Comparison of ENCODE assay signal across 17 cellular contexts in the genomic region with DNA sequence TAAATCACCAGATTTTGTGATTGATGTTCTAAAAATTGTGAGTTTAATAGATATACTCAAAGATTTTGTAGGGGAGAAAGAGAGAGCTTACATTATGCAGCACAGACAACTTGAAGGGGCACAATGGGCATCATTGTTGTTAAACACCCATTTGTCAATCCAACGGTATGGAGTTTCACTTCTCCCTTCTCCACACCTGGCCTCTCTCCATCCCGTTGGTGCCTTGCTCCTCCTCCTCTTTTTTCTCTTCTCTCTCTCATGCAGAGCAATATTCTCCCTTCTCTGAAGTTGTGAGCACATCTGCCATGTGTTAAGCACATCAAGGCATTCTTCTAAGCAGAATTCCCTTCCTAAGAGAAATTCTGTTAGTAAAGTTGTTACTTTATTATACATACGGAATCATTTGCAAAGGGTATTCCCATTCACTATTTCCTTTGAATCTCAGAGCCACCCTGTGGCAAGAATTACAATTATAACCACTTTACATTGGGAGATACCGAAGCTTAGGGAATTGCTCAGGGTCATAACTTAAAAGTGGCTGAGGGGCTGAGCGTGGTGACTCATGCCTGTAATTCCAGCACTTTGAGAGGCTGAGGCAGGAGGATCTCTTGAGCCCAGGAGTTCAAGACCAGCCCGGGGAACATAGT. TPM values are rescaled to one million over a fixed set of nuclear protein-coding genes. Genes with fewer than 3 reads are reported as not detected.
DNase-seq lines count a peak whose midpoint lies in the region; ATAC-seq, FAIRE-seq and TF ChIP-seq lines count a peak whose summit lies in the region.
"Had no signal": no experiment of that assay in that cellular context is flagged by ENCODE, and none has a peak within 500 bp of the region (broad histone marks: within the 10 kb centered on the region; RNA-seq: fewer than 3 reads in every experiment).

No MANE protein-coding gene starts in this region.

- H3K9ac ChIP-seq in kidney (ENCODE audit: low read length in 2 of 2), result no peak overlapping the region

- H3K36me3 Mint-ChIP-seq in stimulated activated memory B cell treated with anti-CD40 and anti-IgM and Interleukin-4, amounts not matched to agents 10 μg/mL and 1 μg/mL and 100 μg/mL, for 72 hours, result no peaks in the 10 kb centered on the region

- H3K4me3 Mint-ChIP-seq in stimulated activated memory B cell treated with anti-CD40 and anti-IgM and Interleukin-4, amounts not matched to agents 10 μg/mL and 1 μg/mL and 100 μg/mL, for 72 hours, result no peak overlapping the region

- TF ChIP-seq CTCF in DOHH2 (IDR thresholded peaks at IDR 0.05; ENCODE audit: low read depth, low read length, poor library complexity, severe bottlenecking), result no peak
- TF ChIP-seq CTCF in LNCaP clone FGC (IDR thresholded peaks at IDR 0.05; ENCODE audit: control insufficient read depth, extremely low read depth, insufficient read depth), result peak; percentile 18; the same call in 1 of the 2 replicates
- peak in 4 of 6 experiments; percentile 10 to 35 (median 22) for TF ChIP-seq CTCF in adrenal gland (IDR thresholded peaks at IDR 0.05)
- peak; percentile 17 for TF ChIP-seq CTCF in kidney (IDR thresholded peaks at IDR 0.05; ENCODE audit: borderline replicate concordance, extremely low read depth, insufficient read depth)

- DNase-seq in LNCaP clone FGC (ENCODE audit: low read depth) (no peak), adrenal gland (peak in 2 of 7 donors; percentile 23 to 39), kidney (no peak), MV-4-11 (lab: John Stamatoyannopoulos, UW) (no peak), G401 (ENCODE audit: low spot score) (no peak)
- no peak for DNase-seq in effector CD4-positive, alpha-beta T cell
- DNase-seq: activated CD4-positive, alpha-beta T cell treated with anti-CD3 and anti-CD28 coated beads for 48 hours; activated gamma-delta T cell; left colon; NCI-H345; stimulated activated CD4-positive, alpha-beta T cell treated with anti-CD3 and anti-CD28 coated beads, Interleukin-1b, Interleukin-23, amount 100 ng/mL, for 48 hours; stimulated activated naive CD8-positive, alpha-beta T cell treated with anti-CD3 and anti-CD28 coated beads, Interleukin-15, Interleukin-2, amounts not matched to agents 100 U/mL and 50 U/mL, for 24 hours had no signal

- H3K4me3 ChIP-seq in DOHH2 (ENCODE audit: low read length) (no peak overlapping the region), LNCaP clone FGC (ENCODE audit: low read depth, low read length) (no peak overlapping the region), adrenal gland (no peak overlapping the region), kidney (ENCODE audit: low read length in 2 of 2) (no peak overlapping the region)
- H3K4me3 ChIP-seq: gastroesophageal sphincter, SJSA1 had no signal

- no peak for ATAC-seq in stimulated activated memory B cell treated with anti-CD40 and anti-IgM and Interleukin-4, amounts not matched to agents 10 μg/mL and 1 μg/mL and 100 μg/mL, for 72 hours
- ATAC-seq: gastroesophageal sphincter; left colon; stimulated activated naive CD8-positive, alpha-beta T cell treated with anti-CD3 and anti-CD28 coated beads, Interleukin-15, Interleukin-2, amounts not matched to agents 100 U/mL and 50 U/mL, for 24 hours had no signal

- no peak overlapping the region for H3K27ac ChIP-seq in DOHH2 (ENCODE audit: low read depth, low read length)
- no peak overlapping the region for H3K27ac ChIP-seq in adrenal gland
- H3K27ac ChIP-seq in kidney (ENCODE audit: low read depth in 2 of 2, low read length in 2 of 2), result no peak overlapping the region
- H3K27ac ChIP-seq: gastroesophageal sphincter, SJSA1 had no signal

- H3K27me3 Mint-ChIP-seq in stimulated activated memory B cell treated with anti-CD40 and anti-IgM and Interleukin-4, amounts not matched to agents 10 μg/mL and 1 μg/mL and 100 μg/mL, for 72 hours, result peaks cover 14% of the 10 kb centered on the region

- H3K9me3 ChIP-seq in DOHH2 (ENCODE audit: control insufficient read depth, insufficient read depth, low read length), result no peaks in the 10 kb centered on the region
- H3K9me3 ChIP-seq in adrenal gland (replicated peaks in 1 of 3), result no peaks in the 10 kb centered on the region
- no peaks in the 10 kb centered on the region for H3K9me3 ChIP-seq in kidney (ENCODE audit: control insufficient read depth in 1 of 2, low read length in 2 of 2)
- H3K9me3 ChIP-seq: gastroesophageal sphincter, SJSA1 had no signal

- peaks cover 6% of the 10 kb centered on the region for H3K4me1 Mint-ChIP-seq in stimulated activated memory B cell treated with anti-CD40 and anti-IgM and Interleukin-4, amounts not matched to agents 10 μg/mL and 1 μg/mL and 100 μg/mL, for 72 hours

- H3K4me2 ChIP-seq in DOHH2 (ENCODE audit: low read length), result peak overlapping the region; percentile 30

- H3K79me2 ChIP-seq in DOHH2 (ENCODE audit: control insufficient read depth, low read length), result no peaks in the 10 kb centered on the region

- H3K27ac Mint-ChIP-seq in stimulated activated memory B cell treated with anti-CD40 and anti-IgM and Interleukin-4, amounts not matched to agents 10 μg/mL and 1 μg/mL and 100 μg/mL, for 72 hours, result no peak overlapping the region

- no peak for FAIRE-seq in kidney (lab: Jason Lieb, UNC)

- H3K4me1 ChIP-seq in DOHH2 (ENCODE audit: control insufficient read depth, low read length) (peaks cover 9% of the 10 kb centered on the region), adrenal gland (replicated peaks in 1 of 2) (no peaks in the 10 kb centered on the region), kidney (ENCODE audit: control insufficient read depth in 1 of 2, insufficient read depth in 1 of 2, low read depth in 1 of 2, low read length in 2 of 2) (peaks cover 0 to 5% of the 10 kb centered on the region in 2 donors)
- H3K4me1 ChIP-seq: gastroesophageal sphincter had no signal

- H3K9me3 Mint-ChIP-seq in stimulated activated memory B cell treated with anti-CD40 and anti-IgM and Interleukin-4, amounts not matched to agents 10 μg/mL and 1 μg/mL and 100 μg/mL, for 72 hours, result no peaks in the 10 kb centered on the region

- intact Hi-C loops in adrenal gland (cut with DNase I), result no loop called here
- intact Hi-C loops in kidney (cut with DNase I), result no loop called here

- peaks cover 23% of the 10 kb centered on the region for H3K27me3 ChIP-seq in DOHH2 (ENCODE audit: control insufficient read depth, low read length)
- H3K27me3 ChIP-seq in adrenal gland, result no peaks in the 10 kb centered on the region
- H3K27me3 ChIP-seq: SJSA1 had no signal

- no peaks in the 10 kb centered on the region for H4K20me1 ChIP-seq in DOHH2 (ENCODE audit: control insufficient read depth, insufficient read depth, low read depth, low read length)

- no peaks in the 10 kb centered on the region for H3F3A ChIP-seq in DOHH2 (ENCODE audit: control insufficient read depth, insufficient read depth)

- no peak for TF ChIP-seq POLR2A in adrenal gland (IDR thresholded peaks at IDR 0.05)

- H3K36me3 ChIP-seq in DOHH2 (ENCODE audit: control insufficient read depth, low read length) (no peaks in the 10 kb centered on the region), adrenal gland (replicated peaks in 1 of 2) (no peaks in the 10 kb centered on the region), kidney (ENCODE audit: control insufficient read depth in 1 of 2, insufficient read depth in 2 of 2, low read length in 2 of 2) (no peaks in the 10 kb centered on the region)
- H3K36me3 ChIP-seq: gastroesophageal sphincter, SJSA1 had no signal

- H3K9me2 ChIP-seq in DOHH2 (replicated peaks; ENCODE audit: control insufficient read depth, low read length), result no peaks in the 10 kb centered on the region

- WGBS in adrenal gland, 4 donors, result 39 to 47% (median 44%) methylated on average over 6 of the region's 6 CpGs

- in situ Hi-C loops in G401 (cut with HindIII; ENCODE audit: low sequenced_read_pairs), result no loop called here

RNA-seq across cellular contexts. Expression of a gene that starts 40.5 kb away (rescaled TPM):
- total RNA-seq in adrenal gland, result 10 to 100 TPM in 2 of 8 donors, 1 to 10 TPM in 6; 3.2 to 24.0 (median 8.6) TPM
- polyA plus RNA-seq in adrenal gland, result 100 to 1,000 TPM in 1 of 3 donors, 10 to 100 TPM in 2; 28.1 to 117 (median 52.8) TPM
- 34.8 TPM for total RNA-seq in kidney
- polyA plus RNA-seq in kidney (ENCODE audit: insufficient read depth, low read depth, low replicate concordance), result 42.6 TPM
- not detected in 2 replicates for total RNA-seq in G401 (2014; rRNA removed; shearing (Covaris generic))
- total RNA-seq: osteocyte had no signal
